In genomic region chr16:85793662-85794298, GRCh38 we compare ENCODE assay signal across 32 cellular contexts. TPM values are rescaled to one million over a fixed set of nuclear protein-coding genes. Genes with fewer than 3 reads are reported as not detected.
"Had no signal": no experiment of that assay in that cellular context is flagged by ENCODE, and none has a peak within 500 bp of the region (broad histone marks: within the 10 kb centered on the region; RNA-seq: fewer than 3 reads in every experiment).

No MANE protein-coding gene starts in this region.

- H3K4me3 Mint-ChIP-seq: activated CD4-positive, alpha-beta T cell treated with anti-CD3 and anti-CD28 coated beads for 36 hours; activated CD4-positive, alpha-beta T cell treated with anti-CD3 and anti-CD28 coated beads, Interleukin-2, amount 10 ng/mL, durations not matched to agents 7 days and 5 days; activated CD8-positive, alpha-beta T cell treated with anti-CD3 and anti-CD28 coated beads, Interleukin-2, amount 10 ng/mL, durations not matched to agents 7 days and 5 days; activated naive CD4-positive, alpha-beta T cell treated with anti-CD3 and anti-CD28 coated beads, Interleukin-2, amount 50 U/mL, for 24 hours; activated naive CD8-positive, alpha-beta T cell treated with anti-CD3 and anti-CD28 coated beads, Interleukin-2, amount 10 ng/mL, durations not matched to agents 7 days and 5 days; activated T-cell treated with anti-CD3 and anti-CD28 coated beads, Interleukin-2, amount 50 U/mL, for 24 hours; T-helper 2 cell treated with Interferon-gamma antibody and Interleukin-4, amounts not matched to agents 5 μg/mL and 100 μg/mL, for 36 hours; WTC11 had no signal

- H3K4me2 ChIP-seq: PC-9 had no signal

- H3K27ac Mint-ChIP-seq: activated CD4-positive, alpha-beta T cell treated with anti-CD3 and anti-CD28 coated beads for 36 hours; activated CD4-positive, alpha-beta T cell treated with anti-CD3 and anti-CD28 coated beads, Interleukin-2, amount 10 ng/mL, durations not matched to agents 7 days and 5 days; activated CD8-positive, alpha-beta T cell treated with anti-CD3 and anti-CD28 coated beads, Interleukin-2, amount 10 ng/mL, durations not matched to agents 7 days and 5 days; activated naive CD4-positive, alpha-beta T cell treated with anti-CD3 and anti-CD28 coated beads, Interleukin-2, amount 50 U/mL, for 24 hours; activated naive CD8-positive, alpha-beta T cell treated with anti-CD3 and anti-CD28 coated beads, Interleukin-2, amount 10 ng/mL, durations not matched to agents 7 days and 5 days; activated T-helper 2 cell treated with anti-CD3 and anti-CD28 coated beads, Interferon-gamma antibody, Interleukin-2, Interleukin-4, amounts not matched to agents 10 μg/mL and 5 μg/mL and 100 μg/mL, durations not matched to agents 14 hours and 24 hours and 36 hours; T-helper 2 cell treated with Interferon-gamma antibody and Interleukin-4, amounts not matched to agents 5 μg/mL and 100 μg/mL, for 36 hours; WTC11 had no signal

- DNase-seq: activated CD4-positive, alpha-beta T cell treated with anti-CD3 and anti-CD28 coated beads for 36 hours; activated CD4-positive, alpha-beta T cell treated with anti-CD3 and anti-CD28 coated beads, Interleukin-2, amount 10 ng/mL, durations not matched to agents 7 days and 5 days; activated CD4-positive, alpha-beta T cell treated with anti-CD3 and anti-CD28 coated beads, Interleukin-2, amount 50 U/mL, for 48 hours; activated CD8-positive, alpha-beta T cell treated with anti-CD3 and anti-CD28 coated beads, Interleukin-2, amount 10 ng/mL, durations not matched to agents 7 days and 5 days; activated gamma-delta T cell; activated naive CD4-positive, alpha-beta T cell treated with Interleukin-2 at 50 U/mL for 16 hours; activated naive CD8-positive, alpha-beta T cell treated with anti-CD3 and anti-CD28 coated beads, Interleukin-2, amount 10 ng/mL, durations not matched to agents 7 days and 5 days; activated T-cell treated with anti-CD3 and anti-CD28 coated beads, Interleukin-2, amount 50 U/mL, for 24 hours; amygdala; Karpas-422; KBM-7; MG63; NCI-H1048; NCI-H1105 treated with DMSO at 0.1 percent for 48 hours; NCI-H1436; NCI-H1694 treated with DMSO at 0.1 percent for 48 hours; NCI-H2029; NCI-H345; NCI-H526; NCI-H748 treated with DMSO at 0.1 percent for 48 hours; PC-9; SHP77; SJCRH30 had no signal

- H3K9me3 ChIP-seq: ascending aorta, breast epithelium, MG63, SJCRH30 had no signal

- H3K27me3 ChIP-seq: ascending aorta, breast epithelium, MG63, SJCRH30 had no signal

- H3K9me3 Mint-ChIP-seq: activated CD4-positive, alpha-beta T cell treated with anti-CD3 and anti-CD28 coated beads, Interleukin-2, amount 10 ng/mL, durations not matched to agents 7 days and 5 days; activated naive CD4-positive, alpha-beta T cell treated with anti-CD3 and anti-CD28 coated beads, Interleukin-2, amount 50 U/mL, for 24 hours; activated naive CD8-positive, alpha-beta T cell treated with anti-CD3 and anti-CD28 coated beads, Interleukin-2, amount 10 ng/mL, durations not matched to agents 7 days and 5 days; activated T-cell treated with anti-CD3 and anti-CD28 coated beads, Interleukin-2, amount 50 U/mL, for 24 hours; activated T-helper 2 cell treated with anti-CD3 and anti-CD28 coated beads, Interferon-gamma antibody, Interleukin-2, Interleukin-4, amounts not matched to agents 10 μg/mL and 5 μg/mL and 100 μg/mL, durations not matched to agents 14 hours and 24 hours and 36 hours; T-helper 2 cell treated with Interferon-gamma antibody and Interleukin-4, amounts not matched to agents 5 μg/mL and 100 μg/mL, for 36 hours had no signal

- H3K4me3 ChIP-seq: ascending aorta, breast epithelium, MG63, PC-9, SJCRH30, SK-N-MC had no signal

- H2AFZ ChIP-seq: PC-9 had no signal

- H3K27me3 Mint-ChIP-seq: activated CD4-positive, alpha-beta T cell treated with anti-CD3 and anti-CD28 coated beads for 36 hours; activated CD4-positive, alpha-beta T cell treated with anti-CD3 and anti-CD28 coated beads, Interleukin-2, amount 10 ng/mL, durations not matched to agents 7 days and 5 days; activated naive CD4-positive, alpha-beta T cell treated with anti-CD3 and anti-CD28 coated beads, Interleukin-2, amount 50 U/mL, for 24 hours; activated naive CD8-positive, alpha-beta T cell treated with anti-CD3 and anti-CD28 coated beads, Interleukin-2, amount 10 ng/mL, durations not matched to agents 7 days and 5 days; activated T-cell treated with anti-CD3 and anti-CD28 coated beads, Interleukin-2, amount 50 U/mL, for 24 hours had no signal

- H3K36me3 ChIP-seq: breast epithelium had no signal

- ATAC-seq: activated CD4-positive, alpha-beta T cell treated with anti-CD3 and anti-CD28 coated beads for 36 hours; activated CD4-positive, CD25-positive, alpha-beta regulatory T cell treated with anti-CD3 and anti-CD28 coated beads, Interleukin-2, amount 50 U/mL, for 24 hours; activated CD8-positive, alpha-beta T cell treated with anti-CD3 and anti-CD28 coated beads, Interleukin-2, amount 10 ng/mL, durations not matched to agents 7 days and 5 days; WTC11 had no signal

- H3K27ac ChIP-seq: ascending aorta, breast epithelium, PC-9, SJCRH30, SK-N-MC had no signal

- FAIRE-seq: RCC 7860 had no signal

- H3K4me1 ChIP-seq: SJCRH30 had no signal

RNA-seq across cellular contexts. Expression of gene C16orf74, which starts 42.9 kb away (rescaled TPM):
- total RNA-seq: activated T-helper 2 cell treated with anti-CD3 and anti-CD28 coated beads, Interferon-gamma antibody, Interleukin-2, Interleukin-4, amounts not matched to agents 10 μg/mL and 5 μg/mL and 100 μg/mL, durations not matched to agents 14 hours and 24 hours and 36 hours; ascending aorta had no signal
